In the genomic region with DNA sequence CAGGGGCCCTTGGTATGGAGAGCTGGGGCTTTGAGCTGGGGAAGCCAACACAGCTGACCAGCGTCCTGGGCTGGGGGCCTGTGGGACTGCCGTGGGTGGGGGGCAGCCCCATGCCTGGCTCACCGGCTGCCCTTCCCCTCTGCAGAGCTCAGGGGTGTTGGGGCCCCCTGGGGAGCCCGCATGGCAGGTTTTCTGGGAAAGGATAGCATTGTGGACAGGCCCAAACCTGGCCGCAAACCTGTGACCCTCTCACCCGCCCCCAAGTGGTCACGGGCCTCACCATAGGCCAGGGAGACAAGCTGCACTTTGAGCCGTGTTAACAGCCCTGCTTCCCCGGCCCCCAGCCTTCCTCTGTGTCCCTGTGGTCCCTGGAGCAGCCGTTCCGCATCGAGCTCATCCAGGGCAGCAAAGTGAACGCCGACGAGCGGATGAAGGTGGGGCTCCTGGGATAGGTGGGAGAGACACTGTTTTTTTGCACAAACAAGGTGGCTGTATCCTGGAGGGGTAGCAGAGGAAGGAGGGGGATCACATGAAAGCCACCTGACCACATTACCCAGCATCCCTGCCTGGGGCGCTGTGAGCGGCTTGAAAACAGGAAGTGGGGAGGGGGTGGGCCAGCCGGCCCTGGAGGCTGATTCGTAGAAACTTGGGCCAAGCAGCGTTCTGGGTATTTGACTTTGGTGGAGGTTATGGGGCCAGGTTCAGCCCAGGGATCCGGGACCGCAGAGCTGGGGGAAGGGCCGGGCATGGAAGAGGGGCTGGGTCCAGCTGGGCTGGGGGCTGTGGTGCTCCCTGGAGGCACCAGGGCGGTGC, we compare ENCODE assay signal across 1 cellular context.
A peak's percentile ranks its signal among the peaks of the same experiment; 100 is the strongest.
TF ChIP-seq lines count a peak whose summit lies in the region.

No MANE protein-coding gene starts in this region.

TF ChIP-seq in HepG2, 621 proteins besides CTCF, POLR2A, EP300 and RAD21 (continued from another document and continues in another):
- TF ChIP-seq, protein P1, sequence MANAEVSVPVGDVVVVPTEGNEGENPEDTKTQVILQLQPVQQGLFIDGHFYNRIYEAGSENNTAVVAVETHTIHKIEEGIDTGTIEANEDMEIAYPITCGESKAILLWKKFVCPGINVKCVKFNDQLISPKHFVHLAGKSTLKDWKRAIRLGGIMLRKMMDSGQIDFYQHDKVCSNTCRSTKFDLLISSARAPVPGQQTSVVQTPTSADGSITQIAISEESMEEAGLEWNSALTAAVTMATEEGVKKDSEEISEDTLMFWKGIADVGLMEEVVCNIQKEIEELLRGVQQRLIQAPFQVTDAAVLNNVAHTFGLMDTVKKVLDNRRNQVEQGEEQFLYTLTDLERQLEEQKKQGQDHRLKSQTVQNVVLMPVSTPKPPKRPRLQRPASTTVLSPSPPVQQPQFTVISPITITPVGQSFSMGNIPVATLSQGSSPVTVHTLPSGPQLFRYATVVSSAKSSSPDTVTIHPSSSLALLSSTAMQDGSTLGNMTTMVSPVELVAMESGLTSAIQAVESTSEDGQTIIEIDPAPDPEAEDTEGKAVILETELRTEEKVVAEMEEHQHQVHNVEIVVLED (CRISPR knock-in tag; IDR thresholded peaks at IDR 0.05; ENCODE audit: borderline replicate concordance), result peak; percentile 52; the same call in 1 of the 2 replicates
- TF ChIP-seq PHB2 (IDR thresholded peaks at IDR 0.05; ENCODE audit: partially characterized antibody) (no peak), ARNTL (CRISPR knock-in tag; IDR thresholded peaks at IDR 0.05) (peak; percentile 84; the same call in 1 of the 2 replicates), NCOA2 (CRISPR knock-in tag; IDR thresholded peaks at IDR 0.05) (peak; percentile 44; the same call in 1 of the 2 replicates), HNRNPK (IDR thresholded peaks at IDR 0.05; ENCODE audit: low read depth, low read length, poor library complexity, severe bottlenecking) (peak; percentile 15), ZBTB14 (CRISPR knock-in tag; IDR thresholded peaks at IDR 0.05) (no peak), ZNF839 (CRISPR knock-in tag; IDR thresholded peaks at IDR 0.05; ENCODE audit: borderline replicate concordance) (no peak), RARG (CRISPR knock-in tag; IDR thresholded peaks at IDR 0.05; ENCODE audit: low read depth) (no peak), GPN1 (CRISPR knock-in tag; IDR thresholded peaks at IDR 0.05; ENCODE audit: borderline replicate concordance) (no peak), PAX8 (CRISPR knock-in tag; IDR thresholded peaks at IDR 0.05; ENCODE audit: borderline replicate concordance) (no peak), ZBTB4 (CRISPR knock-in tag; IDR thresholded peaks at IDR 0.05; ENCODE audit: borderline replicate concordance) (peak; percentile 79), AGO1 (IDR thresholded peaks at IDR 0.05; ENCODE audit: low read depth, low read length, poor library complexity, severe bottlenecking) (no peak), ZNF24 (IDR thresholded peaks at IDR 0.05) (no peak), MAFG (CRISPR knock-in tag; IDR thresholded peaks at IDR 0.05) (no peak), TMF1 (CRISPR knock-in tag; IDR thresholded peaks at IDR 0.05; ENCODE audit: low read depth) (no peak), PCBP2 (optimal IDR thresholded peaks at IDR 0.05; ENCODE audit: low read depth, low read length, poor library complexity, severe bottlenecking) (no peak), NFYB (CRISPR knock-in tag; IDR thresholded peaks at IDR 0.05) (peak; percentile 72), MTF1 (CRISPR knock-in tag; IDR thresholded peaks at IDR 0.05) (no peak), THAP7 (CRISPR knock-in tag; IDR thresholded peaks at IDR 0.05) (0 out of 2 replicates have a peak, but pooled peaks have one; percentile 18), ZNF263 (CRISPR knock-in tag; IDR thresholded peaks at IDR 0.05) (peak; percentile 90), SPEN (CRISPR knock-in tag; IDR thresholded peaks at IDR 0.05; ENCODE audit: low read depth) (peak; percentile 88), TAF1 (CRISPR knock-in tag; IDR thresholded peaks at IDR 0.05) (peak; percentile 78), PAF1 (CRISPR knock-in tag; IDR thresholded peaks at IDR 0.05) (no peak), HDAC6 (IDR thresholded peaks at IDR 0.05; ENCODE audit: low read depth, low read length) (no peak), ZSCAN21 (CRISPR knock-in tag; IDR thresholded peaks at IDR 0.05; ENCODE audit: borderline replicate concordance) (no peak), ZNF816 (CRISPR knock-in tag; IDR thresholded peaks at IDR 0.05; ENCODE audit: borderline replicate concordance) (peak; percentile 92; the same call in 1 of the 2 replicates), TFDP2 (CRISPR knock-in tag; IDR thresholded peaks at IDR 0.05) (peak; percentile 59; the same call in 1 of the 2 replicates), MED8 (CRISPR knock-in tag; IDR thresholded peaks at IDR 0.05; ENCODE audit: insufficient replicate concordance) (peak; percentile 53), MEIS2 (CRISPR knock-in tag; IDR thresholded peaks at IDR 0.05) (peak; percentile 45; the same call in 1 of the 2 replicates), ISX (CRISPR knock-in tag; conservative IDR thresholded peaks at IDR 0.05) (no peak), ZNF121 (CRISPR knock-in tag; IDR thresholded peaks at IDR 0.05) (no peak; the same call in 1 of the 2 replicates), PCBP1 (IDR thresholded peaks at IDR 0.05; ENCODE audit: borderline replicate concordance, low read depth, low read length) (peak; percentile 90), ZMAT3 (CRISPR knock-in tag; conservative IDR thresholded peaks at IDR 0.05) (no peak; the same call in none of the 2 replicates), POLR2G (IDR thresholded peaks at IDR 0.05; ENCODE audit: low read depth, low read length) (peak; percentile 93), FOXK1 (CRISPR knock-in tag; IDR thresholded peaks at IDR 0.05; ENCODE audit: borderline replicate concordance, low read depth) (peak; percentile 81; the same call in 1 of the 2 replicates), ZNF180 (CRISPR knock-in tag; IDR thresholded peaks at IDR 0.05; ENCODE audit: borderline replicate concordance, low read depth) (no peak), ZMYM4 (CRISPR knock-in tag; IDR thresholded peaks at IDR 0.05) (peak; percentile 76), REPIN1 (CRISPR knock-in tag; IDR thresholded peaks at IDR 0.05; ENCODE audit: borderline replicate concordance, low read depth) (peak; percentile 80), SKI (IDR thresholded peaks at IDR 0.05; ENCODE audit: partially characterized antibody) (no peak), ZNF17 (CRISPR knock-in tag; IDR thresholded peaks at IDR 0.05) (no peak)
- TF ChIP-seq, protein P2, sequence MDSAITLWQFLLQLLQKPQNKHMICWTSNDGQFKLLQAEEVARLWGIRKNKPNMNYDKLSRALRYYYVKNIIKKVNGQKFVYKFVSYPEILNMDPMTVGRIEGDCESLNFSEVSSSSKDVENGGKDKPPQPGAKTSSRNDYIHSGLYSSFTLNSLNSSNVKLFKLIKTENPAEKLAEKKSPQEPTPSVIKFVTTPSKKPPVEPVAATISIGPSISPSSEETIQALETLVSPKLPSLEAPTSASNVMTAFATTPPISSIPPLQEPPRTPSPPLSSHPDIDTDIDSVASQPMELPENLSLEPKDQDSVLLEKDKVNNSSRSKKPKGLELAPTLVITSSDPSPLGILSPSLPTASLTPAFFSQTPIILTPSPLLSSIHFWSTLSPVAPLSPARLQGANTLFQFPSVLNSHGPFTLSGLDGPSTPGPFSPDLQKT (CRISPR knock-in tag; IDR thresholded peaks at IDR 0.05; ENCODE audit: borderline replicate concordance), result no peak
- TF ChIP-seq, protein P3, sequence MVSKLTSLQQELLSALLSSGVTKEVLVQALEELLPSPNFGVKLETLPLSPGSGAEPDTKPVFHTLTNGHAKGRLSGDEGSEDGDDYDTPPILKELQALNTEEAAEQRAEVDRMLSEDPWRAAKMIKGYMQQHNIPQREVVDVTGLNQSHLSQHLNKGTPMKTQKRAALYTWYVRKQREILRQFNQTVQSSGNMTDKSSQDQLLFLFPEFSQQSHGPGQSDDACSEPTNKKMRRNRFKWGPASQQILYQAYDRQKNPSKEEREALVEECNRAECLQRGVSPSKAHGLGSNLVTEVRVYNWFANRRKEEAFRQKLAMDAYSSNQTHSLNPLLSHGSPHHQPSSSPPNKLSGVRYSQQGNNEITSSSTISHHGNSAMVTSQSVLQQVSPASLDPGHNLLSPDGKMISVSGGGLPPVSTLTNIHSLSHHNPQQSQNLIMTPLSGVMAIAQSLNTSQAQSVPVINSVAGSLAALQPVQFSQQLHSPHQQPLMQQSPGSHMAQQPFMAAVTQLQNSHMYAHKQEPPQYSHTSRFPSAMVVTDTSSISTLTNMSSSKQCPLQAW (CRISPR knock-in tag; IDR thresholded peaks at IDR 0.05), result peak; percentile 84
- TF ChIP-seq, protein P4, sequence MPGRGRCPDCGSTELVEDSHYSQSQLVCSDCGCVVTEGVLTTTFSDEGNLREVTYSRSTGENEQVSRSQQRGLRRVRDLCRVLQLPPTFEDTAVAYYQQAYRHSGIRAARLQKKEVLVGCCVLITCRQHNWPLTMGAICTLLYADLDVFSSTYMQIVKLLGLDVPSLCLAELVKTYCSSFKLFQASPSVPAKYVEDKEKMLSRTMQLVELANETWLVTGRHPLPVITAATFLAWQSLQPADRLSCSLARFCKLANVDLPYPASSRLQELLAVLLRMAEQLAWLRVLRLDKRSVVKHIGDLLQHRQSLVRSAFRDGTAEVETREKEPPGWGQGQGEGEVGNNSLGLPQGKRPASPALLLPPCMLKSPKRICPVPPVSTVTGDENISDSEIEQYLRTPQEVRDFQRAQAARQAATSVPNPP (CRISPR knock-in tag; IDR thresholded peaks at IDR 0.05), result 0 out of 2 replicates have a peak, but pooled peaks have one; percentile 55
- TF ChIP-seq, protein P5, sequence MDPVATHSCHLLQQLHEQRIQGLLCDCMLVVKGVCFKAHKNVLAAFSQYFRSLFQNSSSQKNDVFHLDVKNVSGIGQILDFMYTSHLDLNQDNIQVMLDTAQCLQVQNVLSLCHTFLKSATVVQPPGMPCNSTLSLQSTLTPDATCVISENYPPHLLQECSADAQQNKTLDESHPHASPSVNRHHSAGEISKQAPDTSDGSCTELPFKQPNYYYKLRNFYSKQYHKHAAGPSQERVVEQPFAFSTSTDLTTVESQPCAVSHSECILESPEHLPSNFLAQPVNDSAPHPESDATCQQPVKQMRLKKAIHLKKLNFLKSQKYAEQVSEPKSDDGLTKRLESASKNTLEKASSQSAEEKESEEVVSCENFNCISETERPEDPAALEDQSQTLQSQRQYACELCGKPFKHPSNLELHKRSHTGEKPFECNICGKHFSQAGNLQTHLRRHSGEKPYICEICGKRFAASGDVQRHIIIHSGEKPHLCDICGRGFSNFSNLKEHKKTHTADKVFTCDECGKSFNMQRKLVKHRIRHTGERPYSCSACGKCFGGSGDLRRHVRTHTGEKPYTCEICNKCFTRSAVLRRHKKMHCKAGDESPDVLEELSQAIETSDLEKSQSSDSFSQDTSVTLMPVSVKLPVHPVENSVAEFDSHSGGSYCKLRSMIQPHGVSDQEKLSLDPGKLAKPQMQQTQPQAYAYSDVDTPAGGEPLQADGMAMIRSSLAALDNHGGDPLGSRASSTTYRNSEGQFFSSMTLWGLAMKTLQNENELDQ (CRISPR knock-in tag; IDR thresholded peaks at IDR 0.05; ENCODE audit: borderline replicate concordance), result no peak
- TF ChIP-seq, protein P6, sequence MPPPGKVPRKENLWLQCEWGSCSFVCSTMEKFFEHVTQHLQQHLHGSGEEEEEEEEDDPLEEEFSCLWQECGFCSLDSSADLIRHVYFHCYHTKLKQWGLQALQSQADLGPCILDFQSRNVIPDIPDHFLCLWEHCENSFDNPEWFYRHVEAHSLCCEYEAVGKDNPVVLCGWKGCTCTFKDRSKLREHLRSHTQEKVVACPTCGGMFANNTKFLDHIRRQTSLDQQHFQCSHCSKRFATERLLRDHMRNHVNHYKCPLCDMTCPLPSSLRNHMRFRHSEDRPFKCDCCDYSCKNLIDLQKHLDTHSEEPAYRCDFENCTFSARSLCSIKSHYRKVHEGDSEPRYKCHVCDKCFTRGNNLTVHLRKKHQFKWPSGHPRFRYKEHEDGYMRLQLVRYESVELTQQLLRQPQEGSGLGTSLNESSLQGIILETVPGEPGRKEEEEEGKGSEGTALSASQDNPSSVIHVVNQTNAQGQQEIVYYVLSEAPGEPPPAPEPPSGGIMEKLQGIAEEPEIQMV (CRISPR knock-in tag; IDR thresholded peaks at IDR 0.05; ENCODE audit: low read depth), result peak; percentile 83
